In the genomic region with DNA sequence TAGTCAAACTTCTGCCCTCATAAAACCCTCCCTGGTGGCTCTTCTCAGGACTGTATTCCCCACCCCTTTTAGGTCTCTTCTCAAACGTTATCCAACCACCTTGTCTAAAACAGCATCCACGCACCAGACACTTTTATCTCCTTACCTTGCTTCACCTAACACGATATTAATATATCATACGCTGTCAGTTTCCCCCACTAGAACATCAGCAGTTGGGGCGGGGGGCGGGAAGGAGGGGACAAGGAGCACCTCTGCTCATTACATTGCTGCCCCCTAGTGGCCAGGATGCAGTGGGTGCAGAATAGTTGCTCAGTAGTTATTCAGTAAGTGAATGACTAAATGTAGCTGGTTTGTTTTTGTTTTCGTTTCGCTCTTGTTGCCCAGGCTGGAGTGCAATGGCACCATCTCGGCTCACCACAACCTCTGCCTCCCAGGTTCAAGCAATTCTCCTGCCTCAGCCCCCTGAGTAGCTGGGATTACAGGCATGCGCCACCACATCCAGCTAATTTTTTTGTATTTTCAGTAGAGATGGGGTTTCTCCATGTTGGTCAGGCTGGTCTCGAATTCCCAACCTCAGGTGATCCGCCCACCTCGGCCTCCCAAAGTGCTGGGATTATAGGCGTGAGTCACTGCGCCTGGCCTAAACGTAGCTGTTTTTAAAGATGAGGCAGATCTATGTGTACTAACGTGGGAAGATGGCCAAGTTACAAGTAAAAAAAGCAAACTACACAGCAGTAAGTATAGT, we compare ENCODE assay signal across 8 cellular contexts. TPM values are rescaled to one million over a fixed set of nuclear protein-coding genes. Genes with fewer than 3 reads are reported as not detected.
DNase-seq lines count a peak whose midpoint lies in the region; ATAC-seq and TF ChIP-seq lines count a peak whose summit lies in the region.
"Not testable (repeated sequence)": the region's sequence is repeated elsewhere in the genome, so short reads cannot be mapped to it uniquely, and the experiment has no call there.

No MANE protein-coding gene starts in this region.

- TF ChIP-seq CTCF in DOHH2 (IDR thresholded peaks at IDR 0.05; ENCODE audit: low read depth, low read length, poor library complexity, severe bottlenecking) (peak; percentile 93), brain microvascular endothelial cell (IDR thresholded peaks at IDR 0.05; ENCODE audit: low read depth, low read length, missing control alignments) (peak; percentile 90), prostate gland (IDR thresholded peaks at IDR 0.05) (peak; percentile 50 to 65 (median 54)), suprapubic skin (IDR thresholded peaks at IDR 0.05) (peak; percentile 55 to 80)

- H3K4me3 ChIP-seq in DOHH2 (ENCODE audit: low read length); brain microvascular endothelial cell (ENCODE audit: low read depth, low read length); prostate gland; suprapubic skin: not testable (repeated sequence)

- not testable (repeated sequence) for H3K27me3 Mint-ChIP-seq in activated CD4-positive, alpha-beta T cell treated with anti-CD3 and anti-CD28 coated beads for 36 hours

- H3K9me3 Mint-ChIP-seq in activated CD4-positive, alpha-beta T cell treated with anti-CD3 and anti-CD28 coated beads for 36 hours (ENCODE audit: low read depth) = not testable (repeated sequence)

- CTCF ChIA-PET in activated CD4-positive, alpha-beta T cell treated with anti-CD3 and anti-CD28 coated beads for 36 hours (lab: Charles Lee) = interaction anchor here (0.6 to 2.4 kb wide), 22 partner anchors 9 to 381 kb away, joined by 3 to 20 read pairs (median 4); a partner anchor contains a TSS

- not testable (repeated sequence) for H3K36me3 Mint-ChIP-seq in activated CD4-positive, alpha-beta T cell treated with anti-CD3 and anti-CD28 coated beads for 36 hours (ENCODE audit: low read depth)

- TF ChIP-seq POLR2A in prostate gland (IDR thresholded peaks at IDR 0.05); suprapubic skin (IDR thresholded peaks at IDR 0.05): not testable (repeated sequence)

- POLR2A ChIA-PET in activated CD4-positive, alpha-beta T cell treated with anti-CD3 and anti-CD28 coated beads for 36 hours (lab: Charles Lee) = interaction anchor here (0.6 to 0.8 kb wide), 3 partner anchors 17 to 159 kb away, joined by 3 to 7 read pairs (median 4); a partner anchor contains a TSS

- peak; percentile 99 for ATAC-seq in activated CD4-positive, alpha-beta T cell treated with anti-CD3 and anti-CD28 coated beads for 36 hours

- not testable (repeated sequence) for H3K27me3 ChIP-seq in DOHH2 (ENCODE audit: control insufficient read depth, low read length); brain microvascular endothelial cell (replicated peaks); prostate gland (replicated peaks; ENCODE audit: insufficient read depth); suprapubic skin

- H4K20me1 ChIP-seq in DOHH2 (ENCODE audit: control insufficient read depth, insufficient read depth, low read depth, low read length) = not testable (repeated sequence)

- H3K4me1 ChIP-seq in DOHH2 (ENCODE audit: control insufficient read depth, low read length); prostate gland (replicated peaks); suprapubic skin: not testable (repeated sequence)

- not testable (repeated sequence) for H3K79me2 ChIP-seq in DOHH2 (ENCODE audit: control insufficient read depth, low read length)

- in situ Hi-C loops in brain microvascular endothelial cell (cut with HindIII; ENCODE audit: low pct_ligation_motif_present, low sequenced_read_pairs) = not testable (repeated sequence)

- intact Hi-C loops in activated CD4-positive, alpha-beta T cell treated with anti-CD3 and anti-CD28 coated beads for 36 hours (cut with DNase I, micrococcal nuclease) = loop anchor here (1.0 to 5.0 kb wide), 6 partner anchors 16 to 78 kb away; a partner anchor contains a TSS
- intact Hi-C loops in prostate gland (cut with DNase I) = not testable (repeated sequence)

- H3K36me3 ChIP-seq in DOHH2 (ENCODE audit: control insufficient read depth, low read length); brain microvascular endothelial cell (replicated peaks); prostate gland; suprapubic skin: not testable (repeated sequence)

- not testable (repeated sequence) for H3K27ac ChIP-seq in DOHH2 (ENCODE audit: low read depth, low read length); brain microvascular endothelial cell; prostate gland; suprapubic skin

- DNase-seq in HuH-7 (ENCODE audit: low spot score) (peak; percentile 87), NCI-H774 (lab: John Stamatoyannopoulos, UW) (peak; percentile 51), brain microvascular endothelial cell (peak; percentile 57), hepatic stellate cell (ENCODE audit: low spot score) (peak; percentile 65), prostate gland (ENCODE audit: low spot score) (peak; percentile 20)
- peak; percentile 84 for DNase-seq in activated CD4-positive, alpha-beta T cell treated with anti-CD3 and anti-CD28 coated beads for 36 hours
- not testable (repeated sequence) for DNase-seq in suprapubic skin (ENCODE audit: low spot score in 2 of 2)

- not testable (repeated sequence) for H3K4me1 Mint-ChIP-seq in activated CD4-positive, alpha-beta T cell treated with anti-CD3 and anti-CD28 coated beads for 36 hours

- not testable (repeated sequence) for TF ChIP-seq EP300 in suprapubic skin (IDR thresholded peaks at IDR 0.05)

- H3F3A ChIP-seq in DOHH2 (ENCODE audit: control insufficient read depth, insufficient read depth) = not testable (repeated sequence)

- H3K9me3 ChIP-seq in DOHH2 (ENCODE audit: control insufficient read depth, insufficient read depth, low read length); prostate gland; suprapubic skin: not testable (repeated sequence)

- WGBS in prostate gland = 56% methylated on average over 17 of the region's 17 CpGs
- WGBS in suprapubic skin = 31% methylated on average over 17 of the region's 17 CpGs

- not testable (repeated sequence) for H3K4me3 Mint-ChIP-seq in activated CD4-positive, alpha-beta T cell treated with anti-CD3 and anti-CD28 coated beads for 36 hours

- H3K27ac Mint-ChIP-seq in activated CD4-positive, alpha-beta T cell treated with anti-CD3 and anti-CD28 coated beads for 36 hours = not testable (repeated sequence)

- not testable (repeated sequence) for H3K9me2 ChIP-seq in DOHH2 (replicated peaks; ENCODE audit: control insufficient read depth, low read length)

- peak overlapping the region; percentile 51 for H3K4me2 ChIP-seq in DOHH2 (ENCODE audit: low read length)

RNA-seq across cellular contexts. Expression of a gene that starts 35.2 kb away (rescaled TPM):
- 1 to 10 TPM; 1.6 to 1.7 TPM for total RNA-seq in activated CD4-positive, alpha-beta T cell treated with anti-CD3 and anti-CD28 coated beads for 36 hours
- total RNA-seq in prostate gland (10 to 100 TPM in 1 of 2 donors, 1 to 10 TPM in 1; 1.3 to 25.2 TPM), suprapubic skin (1 to 10 TPM in 3 of 4 donors, under 1 TPM in 1; 0.68 to 2.3 (median 1.1) TPM)

RNA-seq across cellular contexts. Expression of a gene that starts 40.8 kb away (rescaled TPM):
- total RNA-seq in activated CD4-positive, alpha-beta T cell treated with anti-CD3 and anti-CD28 coated beads for 36 hours = 1 to 10 TPM; 1.8 TPM
- total RNA-seq in prostate gland (1 to 10 TPM in 1 of 2 donors, under 1 TPM in 1; 0.27 to 3.7 TPM), suprapubic skin (not detected)

RNA-seq across cellular contexts. Expression of a gene that starts 41.2 kb away (rescaled TPM):
- total RNA-seq in activated CD4-positive, alpha-beta T cell treated with anti-CD3 and anti-CD28 coated beads for 36 hours = 10 to 100 TPM; 10.7 to 14.8 TPM
- 10 to 100 TPM; 24.4 to 44.1 TPM for total RNA-seq in prostate gland
- 10 to 100 TPM; 31.1 to 42.9 (median 33.5) TPM for total RNA-seq in suprapubic skin
